ENCODE assay signal across 1 cellular context in genomic region chr12:94101902-94102660, GRCh38.
TF ChIP-seq lines count a peak whose summit lies in the region.

No MANE protein-coding gene starts in this region.

TF ChIP-seq in HepG2, 621 proteins besides CTCF, POLR2A, EP300 and RAD21 (continued from another document and continues in another):
- TF ChIP-seq ZNF687 (CRISPR knock-in tag; IDR thresholded peaks at IDR 0.05) (peak; percentile 60), LCORL (IDR thresholded peaks at IDR 0.05) (no peak), LCORL (CRISPR knock-in tag; IDR thresholded peaks at IDR 0.05) (0 out of 2 replicates have a peak, but pooled peaks have one; percentile 30), PHF20 (CRISPR knock-in tag; IDR thresholded peaks at IDR 0.05) (no peak), SP140L (CRISPR knock-in tag; IDR thresholded peaks at IDR 0.05; ENCODE audit: borderline replicate concordance) (no peak), RNF2 (conservative IDR thresholded peaks at IDR 0.05; ENCODE audit: low read depth) (no peak), MYC (CRISPR knock-in tag; IDR thresholded peaks at IDR 0.05; ENCODE audit: borderline replicate concordance) (peak; percentile 31; the same call in 1 of the 2 replicates), KDM2A (CRISPR knock-in tag; IDR thresholded peaks at IDR 0.05; ENCODE audit: borderline replicate concordance, low read depth) (peak; percentile 86), XRCC5 (optimal IDR thresholded peaks at IDR 0.05; ENCODE audit: low read length) (peak; percentile 77), ISL2 (CRISPR knock-in tag; IDR thresholded peaks at IDR 0.05) (peak; percentile 21; the same call in 1 of the 2 replicates), SAP130 (CRISPR knock-in tag; IDR thresholded peaks at IDR 0.05; ENCODE audit: low read depth) (peak; percentile 46; the same call in 1 of the 2 replicates), PITX1 (CRISPR knock-in tag; IDR thresholded peaks at IDR 0.05) (peak; percentile 35; the same call in 1 of the 2 replicates), ZNF780A (CRISPR knock-in tag; IDR thresholded peaks at IDR 0.05) (no peak), MEIS1 (CRISPR knock-in tag; IDR thresholded peaks at IDR 0.05; ENCODE audit: borderline replicate concordance) (no peak), E2F2 (CRISPR knock-in tag; IDR thresholded peaks at IDR 0.05; ENCODE audit: borderline replicate concordance) (no peak), U2AF1 (optimal IDR thresholded peaks at IDR 0.05; ENCODE audit: low read depth, low read length) (no peak), IKZF5 (CRISPR knock-in tag; IDR thresholded peaks at IDR 0.05) (peak; percentile 63; the same call in 1 of the 2 replicates), POGK (CRISPR knock-in tag; conservative IDR thresholded peaks at IDR 0.05) (peak; percentile 42; the same call in 1 of the 2 replicates), ZNF121 (CRISPR knock-in tag; IDR thresholded peaks at IDR 0.05) (0 out of 2 replicates have a peak, but pooled peaks have one; percentile 5), ZBTB26 (CRISPR knock-in tag; IDR thresholded peaks at IDR 0.05; ENCODE audit: borderline replicate concordance) (no peak), ZNF761 (CRISPR knock-in tag; conservative IDR thresholded peaks at IDR 0.05) (no peak), THAP9 (CRISPR knock-in tag; IDR thresholded peaks at IDR 0.05; ENCODE audit: borderline replicate concordance) (0 out of 2 replicates have a peak, but pooled peaks have one; percentile 5), ZNF281 (CRISPR knock-in tag; IDR thresholded peaks at IDR 0.05; ENCODE audit: borderline replicate concordance) (0 out of 2 replicates have a peak, but pooled peaks have one; percentile 14), FOXK1 (CRISPR knock-in tag; IDR thresholded peaks at IDR 0.05; ENCODE audit: borderline replicate concordance, low read depth) (peak; percentile 21; the same call in 1 of the 2 replicates), HBP1 (CRISPR knock-in tag; IDR thresholded peaks at IDR 0.05; ENCODE audit: low read depth) (no peak), HMG20A (CRISPR knock-in tag; IDR thresholded peaks at IDR 0.05; ENCODE audit: borderline replicate concordance) (0 out of 2 replicates have a peak, but pooled peaks have one; percentile 16), ZMAT3 (CRISPR knock-in tag; conservative IDR thresholded peaks at IDR 0.05) (peak; percentile 39; the same call in 1 of the 2 replicates), ZMYM4 (CRISPR knock-in tag; IDR thresholded peaks at IDR 0.05) (peak; percentile 59; the same call in 1 of the 2 replicates), FOXP1 (IDR thresholded peaks at IDR 0.05) (no peak), FOXP1 (CRISPR knock-in tag; IDR thresholded peaks at IDR 0.05) (no peak), HNRNPL (IDR thresholded peaks at IDR 0.05; ENCODE audit: low read depth, low read length) (no peak), ELF3 (CRISPR knock-in tag; IDR thresholded peaks at IDR 0.05) (peak; percentile 47; the same call in 1 of the 2 replicates), ZMYM3 (CRISPR knock-in tag; IDR thresholded peaks at IDR 0.05) (no peak), HMGXB4 (CRISPR knock-in tag; IDR thresholded peaks at IDR 0.05; ENCODE audit: borderline replicate concordance in 1 of 2, low read depth in 1 of 2) (peak in 1 of 2 experiments; percentile 59; a peak in 3 of 4 replicates), SOX6 (IDR thresholded peaks at IDR 0.05) (no peak), SOX6 (CRISPR knock-in tag; IDR thresholded peaks at IDR 0.05) (peak; percentile 55), ZNF775 (CRISPR knock-in tag; IDR thresholded peaks at IDR 0.05; ENCODE audit: borderline replicate concordance) (no peak), WIZ (CRISPR knock-in tag; IDR thresholded peaks at IDR 0.05) (0 out of 2 replicates have a peak, but pooled peaks have one; percentile 15), ZNF776 (CRISPR knock-in tag; IDR thresholded peaks at IDR 0.05) (no peak), ZKSCAN5 (CRISPR knock-in tag; IDR thresholded peaks at IDR 0.05) (no peak), ETV6 (CRISPR knock-in tag; conservative IDR thresholded peaks at IDR 0.05) (no peak), NFYC (CRISPR knock-in tag; IDR thresholded peaks at IDR 0.05) (no peak), CREB1 (IDR thresholded peaks at IDR 0.05) (peak; percentile 55), CREB1 (CRISPR knock-in tag; IDR thresholded peaks at IDR 0.05) (0 out of 2 replicates have a peak, but pooled peaks have one; percentile 31), ZBTB42 (CRISPR knock-in tag; IDR thresholded peaks at IDR 0.05) (no peak), GABPA (IDR thresholded peaks at IDR 0.05; ENCODE audit: low read depth, low read length) (peak; percentile 31; the same call in 1 of the 2 replicates), GABPA (CRISPR knock-in tag; IDR thresholded peaks at IDR 0.05; ENCODE audit: low read depth) (no peak), MAFF (IDR thresholded peaks at IDR 0.05; ENCODE audit: low read depth, low read length) (no peak)
